In genomic region chr13:42747399-42747873, GRCh38 we compare ENCODE assay signal across 1 cellular context.
TF ChIP-seq lines count a peak whose summit lies in the region.

No MANE protein-coding gene starts in this region.

TF ChIP-seq in GM23338, 12 proteins besides CTCF, POLR2A, EP300 and RAD21 (continued from another document):
- TF ChIP-seq, protein P1, sequence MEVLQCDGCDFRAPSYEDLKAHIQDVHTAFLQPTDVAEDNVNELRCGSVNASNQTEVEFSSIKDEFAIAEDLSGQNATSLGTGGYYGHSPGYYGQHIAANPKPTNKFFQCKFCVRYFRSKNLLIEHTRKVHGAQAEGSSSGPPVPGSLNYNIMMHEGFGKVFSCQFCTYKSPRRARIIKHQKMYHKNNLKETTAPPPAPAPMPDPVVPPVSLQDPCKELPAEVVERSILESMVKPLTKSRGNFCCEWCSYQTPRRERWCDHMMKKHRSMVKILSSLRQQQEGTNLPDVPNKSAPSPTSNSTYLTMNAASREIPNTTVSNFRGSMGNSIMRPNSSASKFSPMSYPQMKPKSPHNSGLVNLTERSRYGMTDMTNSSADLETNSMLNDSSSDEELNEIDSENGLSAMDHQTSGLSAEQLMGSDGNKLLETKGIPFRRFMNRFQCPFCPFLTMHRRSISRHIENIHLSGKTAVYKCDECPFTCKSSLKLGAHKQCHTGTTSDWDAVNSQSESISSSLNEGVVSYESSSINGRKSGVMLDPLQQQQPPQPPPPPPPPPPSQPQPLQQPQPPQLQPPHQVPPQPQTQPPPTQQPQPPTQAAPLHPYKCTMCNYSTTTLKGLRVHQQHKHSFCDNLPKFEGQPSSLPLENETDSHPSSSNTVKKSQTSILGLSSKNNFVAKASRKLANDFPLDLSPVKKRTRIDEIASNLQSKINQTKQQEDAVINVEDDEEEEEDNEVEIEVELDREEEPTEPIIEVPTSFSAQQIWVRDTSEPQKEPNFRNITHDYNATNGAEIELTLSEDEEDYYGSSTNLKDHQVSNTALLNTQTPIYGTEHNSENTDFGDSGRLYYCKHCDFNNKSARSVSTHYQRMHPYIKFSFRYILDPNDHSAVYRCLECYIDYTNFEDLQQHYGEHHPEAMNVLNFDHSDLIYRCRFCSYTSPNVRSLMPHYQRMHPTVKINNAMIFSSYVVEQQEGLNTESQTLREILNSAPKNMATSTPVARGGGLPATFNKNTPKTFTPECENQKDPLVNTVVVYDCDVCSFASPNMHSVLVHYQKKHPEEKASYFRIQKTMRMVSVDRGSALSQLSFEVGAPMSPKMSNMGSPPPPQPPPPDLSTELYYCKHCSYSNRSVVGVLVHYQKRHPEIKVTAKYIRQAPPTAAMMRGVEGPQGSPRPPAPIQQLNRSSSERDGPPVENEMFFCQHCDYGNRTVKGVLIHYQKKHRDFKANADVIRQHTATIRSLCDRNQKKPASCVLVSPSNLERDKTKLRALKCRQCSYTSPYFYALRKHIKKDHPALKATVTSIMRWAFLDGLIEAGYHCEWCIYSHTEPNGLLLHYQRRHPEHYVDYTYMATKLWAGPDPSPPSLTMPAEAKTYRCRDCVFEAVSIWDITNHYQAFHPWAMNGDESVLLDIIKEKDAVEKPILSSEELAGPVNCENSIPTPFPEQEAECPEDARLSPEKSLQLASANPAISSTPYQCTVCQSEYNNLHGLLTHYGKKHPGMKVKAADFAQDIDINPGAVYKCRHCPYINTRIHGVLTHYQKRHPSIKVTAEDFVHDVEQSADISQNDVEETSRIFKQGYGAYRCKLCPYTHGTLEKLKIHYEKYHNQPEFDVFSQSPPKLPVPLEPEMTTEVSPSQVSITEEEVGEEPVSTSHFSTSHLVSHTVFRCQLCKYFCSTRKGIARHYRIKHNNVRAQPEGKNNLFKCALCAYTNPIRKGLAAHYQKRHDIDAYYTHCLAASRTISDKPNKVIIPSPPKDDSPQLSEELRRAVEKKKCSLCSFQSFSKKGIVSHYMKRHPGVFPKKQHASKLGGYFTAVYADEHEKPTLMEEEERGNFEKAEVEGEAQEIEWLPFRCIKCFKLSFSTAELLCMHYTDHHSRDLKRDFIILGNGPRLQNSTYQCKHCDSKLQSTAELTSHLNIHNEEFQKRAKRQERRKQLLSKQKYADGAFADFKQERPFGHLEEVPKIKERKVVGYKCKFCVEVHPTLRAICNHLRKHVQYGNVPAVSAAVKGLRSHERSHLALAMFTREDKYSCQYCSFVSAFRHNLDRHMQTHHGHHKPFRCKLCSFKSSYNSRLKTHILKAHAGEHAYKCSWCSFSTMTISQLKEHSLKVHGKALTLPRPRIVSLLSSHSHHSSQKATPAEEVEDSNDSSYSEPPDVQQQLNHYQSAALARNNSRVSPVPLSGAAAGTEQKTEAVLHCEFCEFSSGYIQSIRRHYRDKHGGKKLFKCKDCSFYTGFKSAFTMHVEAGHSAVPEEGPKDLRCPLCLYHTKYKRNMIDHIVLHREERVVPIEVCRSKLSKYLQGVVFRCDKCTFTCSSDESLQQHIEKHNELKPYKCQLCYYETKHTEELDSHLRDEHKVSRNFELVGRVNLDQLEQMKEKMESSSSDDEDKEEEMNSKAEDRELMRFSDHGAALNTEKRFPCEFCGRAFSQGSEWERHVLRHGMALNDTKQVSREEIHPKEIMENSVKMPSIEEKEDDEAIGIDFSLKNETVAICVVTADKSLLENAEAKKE (CRISPR knock-in tag; IDR thresholded peaks at IDR 0.05), result no peak
- TF ChIP-seq STAT1 (IDR thresholded peaks at IDR 0.05; ENCODE audit: unreplicated experiment) (no peak), JUNB (IDR thresholded peaks at IDR 0.05; ENCODE audit: unreplicated experiment) (no peak), REST (IDR thresholded peaks at IDR 0.05; ENCODE audit: unreplicated experiment) (no peak), CREB1 (CRISPR knock-in tag; IDR thresholded peaks at IDR 0.05; ENCODE audit: low read depth) (no peak), EZH2phosphoT487 (IDR thresholded peaks at IDR 0.05; ENCODE audit: unreplicated experiment) (no peak)
- TF ChIP-seq, protein P2, sequence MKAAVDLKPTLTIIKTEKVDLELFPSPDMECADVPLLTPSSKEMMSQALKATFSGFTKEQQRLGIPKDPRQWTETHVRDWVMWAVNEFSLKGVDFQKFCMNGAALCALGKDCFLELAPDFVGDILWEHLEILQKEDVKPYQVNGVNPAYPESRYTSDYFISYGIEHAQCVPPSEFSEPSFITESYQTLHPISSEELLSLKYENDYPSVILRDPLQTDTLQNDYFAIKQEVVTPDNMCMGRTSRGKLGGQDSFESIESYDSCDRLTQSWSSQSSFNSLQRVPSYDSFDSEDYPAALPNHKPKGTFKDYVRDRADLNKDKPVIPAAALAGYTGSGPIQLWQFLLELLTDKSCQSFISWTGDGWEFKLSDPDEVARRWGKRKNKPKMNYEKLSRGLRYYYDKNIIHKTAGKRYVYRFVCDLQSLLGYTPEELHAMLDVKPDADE (IDR thresholded peaks at IDR 0.05), result no peak
